ENCODE assay signal across 8 cellular contexts in genomic region chr14:21104448-21105060, GRCh38. TPM values are rescaled to one million over a fixed set of nuclear protein-coding genes. Genes with fewer than 3 reads are reported as not detected.
DNase-seq lines count a peak whose midpoint lies in the region; ATAC-seq and TF ChIP-seq lines count a peak whose summit lies in the region.

No MANE protein-coding gene starts in this region.

- H3K36me3 ChIP-seq in HUES48 (ENCODE audit: control insufficient read depth, insufficient read depth, low read length) (no peaks in the 10 kb centered on the region), esophagus squamous epithelium (no peaks in the 10 kb centered on the region), muscle layer of duodenum (ENCODE audit: control insufficient read depth in 1 of 2, insufficient read depth in 2 of 2, low read length in 2 of 2) (no peaks in the 10 kb centered on the region)

- CTCF ChIA-PET in CD4-positive, alpha-beta T cell (lab: Charles Lee) = interaction anchor here (0.7 to 6.8 kb wide), 24 partner anchors 8 to 413 kb away, joined by 3 to 116 read pairs (median 6); partner anchors contain the start of genes ARHGEF40 and NDRG2

- POLR2A ChIA-PET in CD4-positive, alpha-beta T cell (lab: Charles Lee) = interaction anchor here (1.2 to 3.4 kb wide), 9 partner anchors 11 to 133 kb away, joined by 3 to 52 read pairs (median 15); partner anchors contain the start of gene ARHGEF40

- H3K27ac Mint-ChIP-seq in CD4-positive, alpha-beta T cell = peak overlapping the region; percentile 85

- H3K9me3 Mint-ChIP-seq in CD4-positive, alpha-beta T cell = no peaks in the 10 kb centered on the region
- no peaks in the 10 kb centered on the region for H3K9me3 Mint-ChIP-seq in activated T-cell treated with anti-CD3 and anti-CD28 coated beads, Interleukin-2, amount 50 U/mL, for 4 hours

- 6% methylated on average over 7 of the region's 8 CpGs for WGBS in esophagus squamous epithelium, 2 donors

- intact Hi-C loops in CD4-positive, alpha-beta T cell (cut with DNase I, micrococcal nuclease) = loop anchor here (1.0 to 10.0 kb wide), 7 partner anchors 12 to 410 kb away; partner anchors contain the start of gene HNRNPC (in 1 of the 2)
- intact Hi-C loops in esophagus squamous epithelium (cut with DNase I) = no loop called here

- H3K4me3 ChIP-seq in HUES48 (ENCODE audit: low read depth, low read length) = peak overlapping the region; percentile 80
- peak overlapping the region; percentile 49 to 78 (median 72) for H3K4me3 ChIP-seq in esophagus squamous epithelium
- peak overlapping the region; percentile 71 to 73 for H3K4me3 ChIP-seq in muscle layer of duodenum (ENCODE audit: low read depth in 1 of 2, low read length in 2 of 2)

- H3K36me3 Mint-ChIP-seq in CD4-positive, alpha-beta T cell (ENCODE audit: low read depth) = no peaks in the 10 kb centered on the region
- no peaks in the 10 kb centered on the region for H3K36me3 Mint-ChIP-seq in activated T-cell treated with anti-CD3 and anti-CD28 coated beads, Interleukin-2, amount 50 U/mL, for 4 hours (ENCODE audit: insufficient read depth)

- peak; percentile 55 for ATAC-seq in CD4-positive, alpha-beta T cell (ENCODE audit: poor library complexity)
- peak; percentile 33 for ATAC-seq in GM19463 (IDR thresholded peaks at IDR 0.05; ENCODE audit: unreplicated experiment)
- ATAC-seq in activated T-cell treated with anti-CD3 and anti-CD28 coated beads, Interleukin-2, amount 50 U/mL, for 4 hours = peak; percentile 55 to 58

- H3K4me1 ChIP-seq in HUES48 (ENCODE audit: control insufficient read depth, insufficient read depth, low read length) (peaks cover 43% of the 10 kb centered on the region), esophagus squamous epithelium (peaks cover 39 to 90% (median 60%) of the 10 kb centered on the region in 3 donors), muscle layer of duodenum (ENCODE audit: control insufficient read depth in 1 of 2, insufficient read depth in 2 of 2, low read length in 2 of 2) (peaks cover 19 to 43% of the 10 kb centered on the region in 2 donors)

- peak overlapping the region; percentile 86 for H3K4me3 Mint-ChIP-seq in CD4-positive, alpha-beta T cell
- peak overlapping the region; percentile 80 for H3K4me3 Mint-ChIP-seq in activated T-cell treated with anti-CD3 and anti-CD28 coated beads, Interleukin-2, amount 50 U/mL, for 4 hours

- H3K4me1 Mint-ChIP-seq in CD4-positive, alpha-beta T cell (ENCODE audit: low read depth) = peaks cover 32% of the 10 kb centered on the region
- H3K4me1 Mint-ChIP-seq in activated T-cell treated with anti-CD3 and anti-CD28 coated beads, Interleukin-2, amount 50 U/mL, for 4 hours (ENCODE audit: low read depth) = peaks cover 24% of the 10 kb centered on the region

- no peaks in the 10 kb centered on the region for H3K9me3 ChIP-seq in CD4-positive, alpha-beta T cell (ENCODE audit: control insufficient read depth, low read length)
- no peaks in the 10 kb centered on the region for H3K9me3 ChIP-seq in HUES48 (ENCODE audit: control insufficient read depth, insufficient read depth, low read length)
- no peaks in the 10 kb centered on the region for H3K9me3 ChIP-seq in esophagus squamous epithelium
- H3K9me3 ChIP-seq in muscle layer of duodenum (ENCODE audit: control insufficient read depth in 1 of 2, low read length in 2 of 2) = no peaks in the 10 kb centered on the region

- peak; percentile 98 for TF ChIP-seq CTCF in CD4-positive, alpha-beta T cell (IDR thresholded peaks at IDR 0.05)
- peak; percentile 84 to 99 (median 97) for TF ChIP-seq CTCF in esophagus squamous epithelium (IDR thresholded peaks at IDR 0.05)

- H3K27me3 ChIP-seq in CD4-positive, alpha-beta T cell (ENCODE audit: control insufficient read depth, insufficient read depth, low read length) = no peaks in the 10 kb centered on the region
- no peaks in the 10 kb centered on the region for H3K27me3 ChIP-seq in HUES48 (ENCODE audit: control insufficient read depth, insufficient read depth, low read length)
- H3K27me3 ChIP-seq in esophagus squamous epithelium = no peaks in the 10 kb centered on the region
- no peaks in the 10 kb centered on the region for H3K27me3 ChIP-seq in muscle layer of duodenum (ENCODE audit: low read depth, low read length)

- H3K27ac ChIP-seq in CD4-positive, alpha-beta T cell (ENCODE audit: low read depth, low read length) = peak overlapping the region; percentile 97
- H3K27ac ChIP-seq in HUES48 (ENCODE audit: low read depth, low read length) (peak overlapping the region; percentile 99), esophagus squamous epithelium (peak overlapping the region; percentile 91 to 98 (median 97)), muscle layer of duodenum (ENCODE audit: low read length) (peak overlapping the region; percentile 92)

- H3K27me3 Mint-ChIP-seq in CD4-positive, alpha-beta T cell = no peaks in the 10 kb centered on the region
- peaks cover 2% of the 10 kb centered on the region for H3K27me3 Mint-ChIP-seq in activated T-cell treated with anti-CD3 and anti-CD28 coated beads, Interleukin-2, amount 50 U/mL, for 4 hours (ENCODE audit: low read depth)

- no peak for TF ChIP-seq POLR2A in esophagus squamous epithelium (IDR thresholded peaks at IDR 0.05)

- peak overlapping the region; percentile 99 for H3K9ac ChIP-seq in HUES48 (ENCODE audit: low read depth, low read length)

- DNase-seq in CD4-positive, alpha-beta T cell = peak; percentile 45 to 69 (median 56)
- DNase-seq in NOMO-1 treated with DMSO at 0.1 percent for 48 hours (lab: John Stamatoyannopoulos, UW; ENCODE audit: unreplicated experiment) (peak; percentile 67), esophagus squamous epithelium (lab: John Stamatoyannopoulos, UW) (no peak)
- DNase-seq in activated T-cell treated with anti-CD3 and anti-CD28 coated beads, Interleukin-2, amount 50 U/mL, for 4 hours = peak; percentile 52
- DNase-seq in stimulated activated naive CD4-positive, alpha-beta T cell treated with Interleukin-2 at 50 U/mL for 16 hours (lab: John Stamatoyannopoulos, UW) = peak; percentile 55

RNA-seq across cellular contexts. Expression of gene TMEM253, which starts 3.7 kb away (rescaled TPM):
- not detected for total RNA-seq in CD4-positive, alpha-beta T cell
- not detected for total RNA-seq in activated T-cell treated with anti-CD3 and anti-CD28 coated beads, Interleukin-2, amount 50 U/mL, for 4 hours
- 1 to 10 TPM in 1 of 4 donors, under 1 TPM in 1, not detected in 2; 0.95 to 1.5 TPM for total RNA-seq in esophagus squamous epithelium

RNA-seq across cellular contexts. Expression of gene ZNF219, which starts 6.1 kb away (rescaled TPM):
- 10 to 100 TPM; 15.2 to 15.5 TPM for total RNA-seq in CD4-positive, alpha-beta T cell
- 1 to 10 TPM; 5.5 to 7.0 (median 6.5) TPM for total RNA-seq in activated T-cell treated with anti-CD3 and anti-CD28 coated beads, Interleukin-2, amount 50 U/mL, for 4 hours
- total RNA-seq in esophagus squamous epithelium = 10 to 100 TPM; 47.1 to 68.3 (median 61.3) TPM

RNA-seq across cellular contexts. Expression of gene ARHGEF40, which starts 34.5 kb away (rescaled TPM):
- total RNA-seq in CD4-positive, alpha-beta T cell = 1 to 10 TPM; 1.2 to 1.3 TPM
- under 1 TPM; 0.11 to 0.35 (median 0.23) TPM for total RNA-seq in activated T-cell treated with anti-CD3 and anti-CD28 coated beads, Interleukin-2, amount 50 U/mL, for 4 hours
- total RNA-seq in esophagus squamous epithelium = 10 to 100 TPM in 1 of 4 donors, 1 to 10 TPM in 3; 1.3 to 10.3 (median 3.6) TPM

RNA-seq across cellular contexts. Expression of gene RNASE8, which starts 46.9 kb away (rescaled TPM):
- total RNA-seq in CD4-positive, alpha-beta T cell = not detected
- not detected for total RNA-seq in activated T-cell treated with anti-CD3 and anti-CD28 coated beads, Interleukin-2, amount 50 U/mL, for 4 hours
- total RNA-seq in esophagus squamous epithelium = not detected

RNA-seq across cellular contexts. Expression of gene OR5AU1, which starts 51.3 kb away (rescaled TPM):
- total RNA-seq in CD4-positive, alpha-beta T cell = not detected
- not detected for total RNA-seq in activated T-cell treated with anti-CD3 and anti-CD28 coated beads, Interleukin-2, amount 50 U/mL, for 4 hours
- not detected for total RNA-seq in esophagus squamous epithelium
